In genomic region chr2:207423886-207424285, GRCh38 we compare ENCODE assay signal across 8 cellular contexts.
DNase-seq lines count a peak whose midpoint lies in the region; ATAC-seq and TF ChIP-seq lines count a peak whose summit lies in the region.

No MANE protein-coding gene starts in this region.

- no peaks in the 10 kb centered on the region for H3K4me1 ChIP-seq in heart left ventricle

- H3K36me3 ChIP-seq in heart left ventricle = no peaks in the 10 kb centered on the region

- TF ChIP-seq POLR2A in heart left ventricle (IDR thresholded peaks at IDR 0.05) = no peak

- intact Hi-C loops in heart left ventricle (cut with DNase I) (no loop called here), sciatic nerve (cut with DNase I) (no loop called here)

- H3K9me3 ChIP-seq in heart left ventricle = peaks cover 0 to 4% (median 0%) of the 10 kb centered on the region in 12 donors

- H3K27me3 ChIP-seq in heart left ventricle = no peaks in the 10 kb centered on the region

- TF ChIP-seq CTCF in epithelial cell of proximal tubule (conservative IDR thresholded peaks at IDR 0.05; ENCODE audit: low read depth, low read length) = no peak
- TF ChIP-seq CTCF in heart left ventricle (IDR thresholded peaks at IDR 0.05) = no peak

- WGBS in heart left ventricle, 4 donors = 56 to 71% (median 65%) methylated on average over 3 of the region's 3 CpGs

- H3K27ac ChIP-seq in heart left ventricle = no peak overlapping the region

- ATAC-seq in GM18909 (IDR thresholded peaks at IDR 0.05; ENCODE audit: poor library complexity, unreplicated experiment) (peak; percentile 95), HG02763 (IDR thresholded peaks at IDR 0.05; ENCODE audit: unreplicated experiment) (peak; percentile 94), heart left ventricle (no peak), sciatic nerve (no peak)

- H3K4me3 ChIP-seq in epithelial cell of proximal tubule (ENCODE audit: low read depth, low read length) (no peak overlapping the region), heart left ventricle (no peak overlapping the region)

- peak; percentile 91 for DNase-seq in NOMO-1 treated with DMSO at 0.1 percent for 48 hours (lab: John Stamatoyannopoulos, UW; ENCODE audit: unreplicated experiment)
- peak; percentile 48 for DNase-seq in epithelial cell of proximal tubule (ENCODE audit: low read depth)
- DNase-seq in HT-29 (ENCODE audit: low spot score) = no peak
- no peak for DNase-seq in heart left ventricle
- no peak for DNase-seq in iPS-NIHi7 (ENCODE audit: extremely low spot score)
- DNase-seq in sciatic nerve (ENCODE audit: low spot score) = no peak

Comparison
In these comparisons a context has a peak if more than half of its experiments do, and no peak if none do; other contexts are left out.
1. ATAC-seq: peak in GM18909 (single experiment) and HG02763 (single experiment); none in heart left ventricle (0 of 4) and sciatic nerve (single experiment).
2. DNase-seq: peak in NOMO-1 treated with DMSO at 0.1 percent for 48 hours (single experiment) and epithelial cell of proximal tubule (single experiment); none in HT-29 (single experiment), heart left ventricle (0 of 5), iPS-NIHi7 (single experiment) and sciatic nerve (single experiment).